9 cellular contexts compared by ENCODE assay signal in the genomic region with DNA sequence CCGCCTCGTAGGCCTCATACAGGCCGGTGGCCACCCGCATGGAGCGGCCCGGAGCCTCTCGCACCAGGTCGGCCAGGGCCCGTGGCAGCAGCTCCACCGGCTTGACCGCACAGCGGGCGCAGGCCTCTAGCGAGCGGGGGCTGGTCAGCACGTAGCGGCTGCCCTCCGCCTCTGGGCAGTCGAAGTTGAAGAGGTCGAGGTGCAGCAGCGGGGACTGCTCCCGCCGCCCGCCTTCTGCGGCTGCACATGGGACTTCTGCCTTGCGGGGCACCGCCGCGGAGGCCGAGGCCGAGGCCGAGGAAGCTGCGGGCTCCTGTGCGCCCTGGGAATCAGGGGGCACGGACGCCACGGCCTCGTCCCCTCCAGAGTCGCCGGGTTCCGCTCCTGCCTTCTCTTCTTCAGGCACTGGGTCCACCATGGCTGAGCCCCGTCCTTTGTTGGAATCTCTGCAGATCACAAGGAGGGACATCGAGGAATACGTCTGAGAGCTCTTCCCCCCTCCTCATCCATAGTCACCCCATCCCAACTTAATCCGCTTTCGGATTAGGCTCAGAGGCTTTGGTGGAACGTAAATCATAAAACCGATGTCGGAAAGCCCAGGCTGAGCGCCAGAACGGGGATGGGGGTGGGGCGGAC. TPM values are rescaled to one million over a fixed set of nuclear protein-coding genes. Genes with fewer than 3 reads are reported as not detected.
DNase-seq lines count a peak whose midpoint lies in the region; ATAC-seq and TF ChIP-seq lines count a peak whose summit lies in the region.
"Had no signal": no experiment of that assay in that cellular context is flagged by ENCODE, and none has a peak within 500 bp of the region (broad histone marks: within the 10 kb centered on the region; RNA-seq: fewer than 3 reads in every experiment).

No MANE protein-coding gene starts in this region.

- no peak overlapping the region for H3K9ac ChIP-seq in HUES64 (ENCODE audit: low read depth, low read length)

- H3K4me3 Mint-ChIP-seq in Calu3 (ENCODE audit: low read depth, unreplicated experiment) (peak overlapping the region; percentile 55), progenitor cell of endocrine pancreas (ENCODE audit: low read depth) (peak overlapping the region; percentile 29)

- H3K4me1 ChIP-seq in HUES64 (ENCODE audit: insufficient read depth, low read length) (0 out of 2 replicates have a peak, but pooled peaks cover 3% of the 10 kb centered on the region), adrenal gland (replicated peaks in 1 of 2) (peaks cover 5 to 28% of the 10 kb centered on the region in 2 donors)

- H3K27ac ChIP-seq in HUES64 (ENCODE audit: low read depth, low read length) (no peak overlapping the region; the same call in 1 of the 2 replicates), dorsolateral prefrontal cortex (peak overlapping the region in 41 of 59 donors; percentile 24 to 92 (median 75)), adrenal gland (no peak overlapping the region)
- H3K27ac ChIP-seq: brain microvascular endothelial cell had no signal

- intact Hi-C loops in Calu3 (cut with micrococcal nuclease; ENCODE audit: unreplicated experiment) = loop anchor here (10.0 kb wide), 1 partner anchor 99 kb away; no protein-coding TSS in a partner anchor
- intact Hi-C loops in dorsolateral prefrontal cortex (cut with DNase I) = loop anchor here in 1 of 2 donors (10.0 kb wide), 1 partner anchor 329 kb away; no protein-coding TSS in a partner anchor
- intact Hi-C loops in adrenal gland (cut with DNase I) = loop anchor here (2.0 to 5.0 kb wide), 2 partner anchors 35 to 36 kb away; no protein-coding TSS in a partner anchor

- whole genome bisulfite sequencing in HUES64 = 83% methylated on average over 52 of the region's 52 CpGs
- 27 to 50% (median 32%) methylated on average over 8 to 52 of the region's 52 CpGs for WGBS in adrenal gland, 4 donors

- peaks cover 75% of the 10 kb centered on the region for H3K27me3 Mint-ChIP-seq in Calu3 (ENCODE audit: unreplicated experiment)
- H3K27me3 Mint-ChIP-seq in progenitor cell of endocrine pancreas = peaks cover 47% of the 10 kb centered on the region

- no peak for DNase-seq in Calu3
- no peak for DNase-seq in dorsolateral prefrontal cortex
- no peak for DNase-seq in progenitor cell of endocrine pancreas (ENCODE audit: low spot score, unreplicated experiment)
- no peak for DNase-seq in adrenal gland
- DNase-seq: brain microvascular endothelial cell, MG63 had no signal

- TF ChIP-seq POLR2A in adrenal gland (IDR thresholded peaks at IDR 0.05) = no peak

- no TSS peak for BruUV-seq in Calu3 (replicated peaks; lab: Mats Ljungman, UMichigan)

- H3K27me3 ChIP-seq in HUES64 (ENCODE audit: insufficient read depth, low read length) (peaks cover 72% of the 10 kb centered on the region), dorsolateral prefrontal cortex (peaks cover 0 to 30% (median 2%) of the 10 kb centered on the region in 45 donors), adrenal gland (peaks cover 67% of the 10 kb centered on the region)

- H3K36me3 Mint-ChIP-seq in Calu3 (ENCODE audit: insufficient read depth, unreplicated experiment) (peaks cover 22% of the 10 kb centered on the region), progenitor cell of endocrine pancreas (ENCODE audit: insufficient read depth) (peaks cover 2% of the 10 kb centered on the region)

- H3K4me3 ChIP-seq in HUES64 (ENCODE audit: low read length) = peak overlapping the region; percentile 66
- peak overlapping the region in 56 of 59 donors; percentile 30 to 72 (median 60) for H3K4me3 ChIP-seq in dorsolateral prefrontal cortex
- no peak overlapping the region for H3K4me3 ChIP-seq in adrenal gland
- H3K4me3 ChIP-seq: MG63 had no signal

- H3K9me3 Mint-ChIP-seq in Calu3 (ENCODE audit: low read depth, unreplicated experiment) (no peaks in the 10 kb centered on the region), progenitor cell of endocrine pancreas (ENCODE audit: low read depth) (no peaks in the 10 kb centered on the region)

- ATAC-seq in HG02588 (IDR thresholded peaks at IDR 0.05; ENCODE audit: unreplicated experiment) (no peak), GM19395 (IDR thresholded peaks at IDR 0.05; ENCODE audit: unreplicated experiment) (no peak)

- H3K27ac Mint-ChIP-seq in Calu3 (ENCODE audit: unreplicated experiment) = no peak overlapping the region
- H3K27ac Mint-ChIP-seq in progenitor cell of endocrine pancreas = no peak overlapping the region

- CTCF ChIA-PET in Calu3 (lab: Charles Lee) = interaction anchor here (0.6 to 1.4 kb wide), 5 partner anchors 28 to 340 kb away, joined by 3 to 6 read pairs (median 3); no protein-coding TSS in a partner anchor

- TF ChIP-seq CTCF in Calu3 (IDR thresholded peaks at IDR 0.05; ENCODE audit: unreplicated experiment) = no peak
- no peak for TF ChIP-seq CTCF in dorsolateral prefrontal cortex (IDR thresholded peaks at IDR 0.05 in 54 of 56, conservative IDR thresholded peaks at IDR 0.05 in 2 of 56; ENCODE audit: low read depth in 1 of 56, partially characterized antibody in 56 of 56)
- TF ChIP-seq CTCF in progenitor cell of endocrine pancreas (IDR thresholded peaks at IDR 0.05; ENCODE audit: unreplicated experiment) = no peak
- no peak for TF ChIP-seq CTCF in adrenal gland (IDR thresholded peaks at IDR 0.05)

- H3K9me3 ChIP-seq in HUES64 (ENCODE audit: insufficient read depth, low read depth, low read length) (peaks cover 7% of the 10 kb centered on the region; the same call in 1 of the 2 replicates), adrenal gland (replicated peaks in 1 of 3) (no peaks in the 10 kb centered on the region)
- H3K9me3 ChIP-seq: MG63 had no signal

- H3K4me1 Mint-ChIP-seq in Calu3 (ENCODE audit: low read depth, unreplicated experiment) (peaks cover 8% of the 10 kb centered on the region), progenitor cell of endocrine pancreas (ENCODE audit: low read depth) (peaks cover 2% of the 10 kb centered on the region)

- no peaks in the 10 kb centered on the region for H3K36me3 ChIP-seq in HUES64 (ENCODE audit: insufficient read depth, low read length)
- H3K36me3 ChIP-seq in adrenal gland (replicated peaks in 1 of 2) = no peaks in the 10 kb centered on the region
- H3K36me3 ChIP-seq: brain microvascular endothelial cell, MG63 had no signal

RNA-seq across cellular contexts. Expression of gene CCDC177, which starts 1.3 kb away (rescaled TPM):
- total RNA-seq in Calu3 (2022) = not detected in 2 replicates
- polyA plus RNA-seq in HUES64 (2013, experiment 1 of 2) = 0.95 TPM
- 1.0 TPM for polyA plus RNA-seq in HUES64 (2013, experiment 2 of 2)
- total RNA-seq in dorsolateral prefrontal cortex = 10 to 100 TPM in 59 of 120 experiments, 1 to 10 TPM in 61; 2.8 to 14.6 (median 10.0) TPM
- 0.22 and 0.24 TPM in 2 replicates for total RNA-seq in progenitor cell of endocrine pancreas
- under 1 TPM in 6 of 8 donors, not detected in 2; 0.04 to 0.61 (median 0.34) TPM for total RNA-seq in adrenal gland
- polyA plus RNA-seq in adrenal gland = under 1 TPM in 2 of 3 donors, not detected in 1; 0.07 to 0.40 TPM

RNA-seq across cellular contexts. Expression of gene SUSD6, which starts 38.1 kb away (rescaled TPM):
- total RNA-seq in Calu3 (2022) (44.7 and 45.5 TPM in 2 replicates), dorsolateral prefrontal cortex (10 to 100 TPM; 25.2 to 57.8 (median 35.8) TPM), progenitor cell of endocrine pancreas (21.0 and 22.3 TPM in 2 replicates), adrenal gland (10 to 100 TPM; 33.3 to 75.5 (median 52.0) TPM)
- 3.4 TPM for polyA plus RNA-seq in HUES64 (2013, experiment 1 of 2)
- 3.4 TPM for polyA plus RNA-seq in HUES64 (2013, experiment 2 of 2)
- 10 to 100 TPM in 1 of 3 donors, 1 to 10 TPM in 2; 7.8 to 22.8 (median 9.3) TPM for polyA plus RNA-seq in adrenal gland

Comparison
In these comparisons a context has a peak if more than half of its experiments do, and no peak if none do; other contexts are left out.
1. H3K27ac ChIP-seq: peak in dorsolateral prefrontal cortex (41 of 59); none in HUES64 (single experiment) and adrenal gland (0 of 5).
2. H3K4me3 ChIP-seq: peak in HUES64 (single experiment) and dorsolateral prefrontal cortex (56 of 59); none in adrenal gland (0 of 4).